ENCODE assay signal across 33 cellular contexts in the genomic region with DNA sequence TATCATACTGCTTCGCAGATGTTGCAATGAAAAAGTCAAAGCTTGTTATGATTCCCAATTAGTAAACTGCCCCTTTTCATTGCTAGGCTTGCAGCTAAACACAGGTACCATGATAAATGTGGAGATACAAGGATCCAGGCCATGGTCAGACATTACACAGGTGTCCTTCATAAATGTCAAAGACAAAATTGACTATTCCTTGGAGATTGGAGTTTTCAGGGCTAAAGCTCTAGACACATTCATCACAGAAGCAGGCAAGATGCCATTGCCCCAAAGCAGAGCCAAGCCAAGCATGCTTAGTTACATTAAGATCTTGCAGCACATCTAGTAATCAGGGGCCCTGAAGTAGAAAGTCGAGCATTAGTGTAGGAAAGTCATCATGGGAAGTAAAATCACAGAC.
"Had no signal": no experiment of that assay in that cellular context is flagged by ENCODE, and none has a peak within 500 bp of the region (broad histone marks: within the 10 kb centered on the region; RNA-seq: fewer than 3 reads in every experiment).

No MANE protein-coding gene starts in this region.

- H3K27me3 ChIP-seq: brain microvascular endothelial cell, cardiac muscle cell, SJSA1 had no signal

- H3K36me3 Mint-ChIP-seq: activated CD4-positive, alpha-beta memory T cell treated with anti-CD3 and anti-CD28 coated beads for 36 hours; activated naive CD4-positive, alpha-beta T cell treated with anti-CD3 and anti-CD28 coated beads, Interleukin-2, amount 50 U/mL, for 72 hours; IgD-negative memory B cell; T-cell had no signal

- DNase-seq: activated B cell treated with CpG ODN at 0.5 μM for 24 hours; activated CD4-positive, alpha-beta memory T cell treated with anti-CD3 and anti-CD28 coated beads for 36 hours; activated CD4-positive, alpha-beta T cell treated with anti-CD3 and anti-CD28 coated beads for 1 hour; activated CD4-positive, alpha-beta T cell treated with anti-CD3 and anti-CD28 coated beads, Interleukin-2, amount 10 ng/mL, durations not matched to agents 7 days and 5 days; activated CD8-positive, alpha-beta memory T cell treated with anti-CD3 and anti-CD28 coated beads for 24 hours; activated effector memory CD4-positive, alpha-beta T cell treated with anti-CD3 and anti-CD28 coated beads, Interleukin-2, amount 50 U/mL, for 16 hours; activated naive CD4-positive, alpha-beta T cell treated with Interleukin-2 at 50 U/mL for 16 hours; activated naive CD8-positive, alpha-beta T cell treated with anti-CD3 and anti-CD28 coated beads, Interleukin-2, amount 50 U/mL, for 24 hours; activated T-cell treated with anti-CD3 and anti-CD28 coated beads, Interleukin-2, amount 50 U/mL, for 4 hours; amygdala; brain microvascular endothelial cell; KG1; NCI-H1048; NCI-H1930; NCI-H2107; NCI-H2171 treated with DMSO at 0.1 percent for 48 hours; NCI-H226; NCI-H510A treated with DMSO at 0.1 percent for 48 hours; NCI-H69; NK-92 treated with Interleukin-12 subunit alpha and Interleukin-12 subunit beta, amount 100 ng/mL, for 24 hours; OCI-M1; RPMI8226; SHP77; T-cell; T-helper 2 cell; T1000 had no signal

- H3K27ac ChIP-seq: brain microvascular endothelial cell, cardiac muscle cell, SJSA1 had no signal

- H3K4me3 ChIP-seq: cardiac muscle cell, SJSA1 had no signal

- FAIRE-seq: astrocyte, TTC549 had no signal

- ATAC-seq: activated naive CD4-positive, alpha-beta T cell treated with anti-CD3 and anti-CD28 coated beads, Interleukin-2, amount 50 U/mL, for 72 hours; activated naive CD8-positive, alpha-beta T cell treated with anti-CD3 and anti-CD28 coated beads, Interleukin-2, amount 50 U/mL, for 24 hours; activated T-cell treated with anti-CD3 and anti-CD28 coated beads, Interleukin-2, amount 50 U/mL, for 4 hours; Panc1; T-cell had no signal

- H3K4me1 ChIP-seq: SJSA1 had no signal

- H3K4me3 Mint-ChIP-seq: activated B cell treated with CpG ODN at 0.5 μM for 24 hours; activated CD4-positive, alpha-beta memory T cell treated with anti-CD3 and anti-CD28 coated beads for 36 hours; activated CD4-positive, alpha-beta T cell treated with anti-CD3 and anti-CD28 coated beads, Interleukin-2, amount 10 ng/mL, durations not matched to agents 7 days and 5 days; activated naive CD8-positive, alpha-beta T cell treated with anti-CD3 and anti-CD28 coated beads, Interleukin-2, amount 50 U/mL, for 24 hours; activated T-cell treated with anti-CD3 and anti-CD28 coated beads, Interleukin-2, amount 50 U/mL, for 4 hours; IgD-negative memory B cell; T-cell had no signal

- H3K27ac Mint-ChIP-seq: activated B cell treated with CpG ODN at 0.5 μM for 24 hours; activated CD4-positive, alpha-beta memory T cell treated with anti-CD3 and anti-CD28 coated beads for 36 hours; activated CD4-positive, alpha-beta T cell treated with anti-CD3 and anti-CD28 coated beads, Interleukin-2, amount 10 ng/mL, durations not matched to agents 7 days and 5 days; activated naive CD4-positive, alpha-beta T cell treated with anti-CD3 and anti-CD28 coated beads, Interleukin-2, amount 50 U/mL, for 72 hours; activated naive CD8-positive, alpha-beta T cell treated with anti-CD3 and anti-CD28 coated beads, Interleukin-2, amount 50 U/mL, for 24 hours; IgD-negative memory B cell; T-cell had no signal

- H3K9me3 Mint-ChIP-seq: activated B cell treated with CpG ODN at 0.5 μM for 24 hours; activated CD4-positive, alpha-beta memory T cell treated with anti-CD3 and anti-CD28 coated beads for 36 hours; activated CD4-positive, alpha-beta T cell treated with anti-CD3 and anti-CD28 coated beads, Interleukin-2, amount 10 ng/mL, durations not matched to agents 7 days and 5 days; activated naive CD8-positive, alpha-beta T cell treated with anti-CD3 and anti-CD28 coated beads, Interleukin-2, amount 50 U/mL, for 24 hours; activated T-cell treated with anti-CD3 and anti-CD28 coated beads, Interleukin-2, amount 50 U/mL, for 4 hours had no signal

- H3K27me3 Mint-ChIP-seq: activated B cell treated with CpG ODN at 0.5 μM for 24 hours; activated CD4-positive, alpha-beta memory T cell treated with anti-CD3 and anti-CD28 coated beads for 36 hours; activated CD4-positive, alpha-beta T cell treated with anti-CD3 and anti-CD28 coated beads, Interleukin-2, amount 10 ng/mL, durations not matched to agents 7 days and 5 days; activated naive CD8-positive, alpha-beta T cell treated with anti-CD3 and anti-CD28 coated beads, Interleukin-2, amount 50 U/mL, for 24 hours had no signal

- H3K4me1 Mint-ChIP-seq: activated B cell treated with CpG ODN at 0.5 μM for 24 hours; activated CD4-positive, alpha-beta T cell treated with anti-CD3 and anti-CD28 coated beads, Interleukin-2, amount 10 ng/mL, durations not matched to agents 7 days and 5 days; activated naive CD8-positive, alpha-beta T cell treated with anti-CD3 and anti-CD28 coated beads, Interleukin-2, amount 50 U/mL, for 24 hours; IgD-negative memory B cell; T-cell had no signal

- H3K36me3 ChIP-seq: brain microvascular endothelial cell, cardiac muscle cell, SJSA1 had no signal

- H3K9me3 ChIP-seq: SJSA1 had no signal
